Comparison of ENCODE assay signal across 33 cellular contexts in the genomic region with DNA sequence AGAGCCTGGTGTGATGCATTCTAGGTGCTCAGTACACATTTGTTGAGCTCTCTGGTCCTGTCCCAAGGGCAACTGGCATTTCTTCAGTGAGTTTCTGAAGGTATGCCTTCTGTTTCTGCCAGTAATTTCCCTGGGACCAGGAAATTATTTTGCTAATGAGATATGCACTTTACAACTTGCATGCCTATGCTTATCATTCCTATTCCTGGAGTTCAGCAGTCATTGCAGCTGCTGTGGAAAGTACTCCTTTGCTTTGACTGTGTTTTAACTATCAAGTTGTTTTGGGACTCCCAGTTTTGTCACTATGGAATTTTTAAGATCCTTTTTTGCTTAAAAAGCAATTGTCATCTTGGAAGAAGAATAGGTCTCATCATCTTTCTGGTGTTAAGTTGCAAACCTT.
"Had no signal": no experiment of that assay in that cellular context is flagged by ENCODE, and none has a peak within 500 bp of the region (broad histone marks: within the 10 kb centered on the region; RNA-seq: fewer than 3 reads in every experiment).

No MANE protein-coding gene starts in this region.

- H3K36me3 ChIP-seq: neutrophil, pancreas, prostate gland, right atrium auricular region, right lobe of liver, sigmoid colon, suprapubic skin, thoracic aorta, thyroid gland, upper lobe of right lung, uterus had no signal

- H3K27ac ChIP-seq: neutrophil, pancreas, prostate gland, right atrium auricular region, right lobe of liver, sigmoid colon, skin epidermis, spleen, suprapubic skin, thoracic aorta, thyroid gland, tibial nerve, upper lobe of right lung, uterus had no signal

- H3K27me3 Mint-ChIP-seq: naive B cell; naive thymus-derived CD8-positive, alpha-beta T cell; natural killer cell treated with Interleukin-12 subunit alpha and Interleukin-12 subunit beta and Interleukin-15 and Interleukin-18, amount 100 ng/mL, for 72 hours; stimulated activated memory B cell treated with anti-CD40 and anti-IgM and Interleukin-4, amounts not matched to agents 10 μg/mL and 1 μg/mL and 100 μg/mL, for 72 hours; stimulated activated naive CD8-positive, alpha-beta T cell treated with anti-CD3 and anti-CD28 coated beads, Interleukin-15, amount 100 ng/mL, for 72 hours; type B pancreatic cell had no signal

- H3K4me3 Mint-ChIP-seq: naive B cell; naive thymus-derived CD8-positive, alpha-beta T cell; natural killer cell treated with Interleukin-12 subunit alpha and Interleukin-12 subunit beta and Interleukin-15 and Interleukin-18, amount 100 ng/mL, for 72 hours; nephron progenitor cell; neural crest cell; stimulated activated memory B cell treated with anti-CD40 and anti-IgM and Interleukin-4, amounts not matched to agents 10 μg/mL and 1 μg/mL and 100 μg/mL, for 72 hours; stimulated activated naive CD8-positive, alpha-beta T cell treated with anti-CD3 and anti-CD28 coated beads, Interleukin-15, amount 100 ng/mL, for 72 hours; type B pancreatic cell had no signal

- H3K4me1 ChIP-seq: pancreas, prostate gland, right atrium auricular region, right lobe of liver, sigmoid colon, spleen, suprapubic skin, thyroid gland, tibial nerve, upper lobe of right lung, uterus had no signal

- DNase-seq: naive B cell; naive thymus-derived CD8-positive, alpha-beta T cell; nephron progenitor cell; nucleus accumbens; pancreas; retina; right lobe of liver; sigmoid colon; spleen; stimulated activated CD4-positive, alpha-beta T cell treated with anti-CD3 and anti-CD28 coated beads, Interleukin-12 subunit alpha, Interleukin-12 subunit beta, amount 100 ng/mL, for 4 hours; stimulated activated CD4-positive, alpha-beta T cell treated with anti-CD3 and anti-CD28 coated beads, Interleukin-1b, Interleukin-23, amount 100 ng/mL, for 48 hours; stimulated activated CD4-positive, alpha-beta T cell treated with anti-CD3 and anti-CD28 coated beads, Interleukin-4, amount 100 ng/mL, for 1 hour; stimulated activated CD4-positive, alpha-beta T cell treated with anti-CD3 and anti-CD28 coated beads, Interleukin-4, amount 100 ng/mL, for 4 hours; stimulated activated CD8-positive, alpha-beta memory T cell treated with anti-CD3 and anti-CD28 coated beads, Interleukin-4, amount 100 ng/mL, for 48 hours; stimulated activated naive CD4-positive, alpha-beta T cell; stimulated activated naive CD8-positive, alpha-beta T cell treated with anti-CD3 and anti-CD28 coated beads, Interleukin-15, amount 100 ng/mL, for 72 hours; stimulated activated naive CD8-positive, alpha-beta T cell treated with anti-CD3 and anti-CD28 coated beads, Interleukin-15, Interleukin-2, amounts not matched to agents 100 U/mL and 50 U/mL, for 24 hours; substantia nigra; thyroid gland; upper lobe of right lung; uterus had no signal

- H3K27me3 ChIP-seq: neutrophil, pancreas, right atrium auricular region, right lobe of liver, sigmoid colon, spleen, suprapubic skin, thyroid gland, tibial nerve, upper lobe of right lung, uterus had no signal

- H3K4me2 ChIP-seq: smooth muscle cell had no signal

- H3K4me3 ChIP-seq: pancreas, prostate gland, right atrium auricular region, right lobe of liver, sigmoid colon, skin epidermis, smooth muscle cell, spleen, suprapubic skin, thoracic aorta, thyroid gland, tibial nerve, upper lobe of right lung, uterus had no signal

- H3K9me3 ChIP-seq: neutrophil, pancreas, prostate gland, right lobe of liver, thyroid gland, uterus had no signal

- H3K4me1 Mint-ChIP-seq: naive B cell; nephron progenitor cell; neural crest cell; stimulated activated memory B cell treated with anti-CD40 and anti-IgM and Interleukin-4, amounts not matched to agents 10 μg/mL and 1 μg/mL and 100 μg/mL, for 72 hours; stimulated activated naive CD8-positive, alpha-beta T cell treated with anti-CD3 and anti-CD28 coated beads, Interleukin-15, amount 100 ng/mL, for 72 hours had no signal

- ATAC-seq: naive thymus-derived CD8-positive, alpha-beta T cell; natural killer cell treated with Interleukin-12 subunit alpha and Interleukin-12 subunit beta and Interleukin-15 and Interleukin-18, amount 100 ng/mL, for 72 hours; pancreas; right lobe of liver; stimulated activated memory B cell treated with anti-CD40 and anti-IgM and Interleukin-4, amounts not matched to agents 10 μg/mL and 1 μg/mL and 100 μg/mL, for 72 hours; stimulated activated naive CD8-positive, alpha-beta T cell treated with anti-CD3 and anti-CD28 coated beads, Interleukin-15, amount 100 ng/mL, for 72 hours; stimulated activated naive CD8-positive, alpha-beta T cell treated with anti-CD3 and anti-CD28 coated beads, Interleukin-15, Interleukin-2, amounts not matched to agents 100 U/mL and 50 U/mL, for 24 hours; upper lobe of right lung had no signal

- H3K27ac Mint-ChIP-seq: naive B cell; naive thymus-derived CD8-positive, alpha-beta T cell; natural killer cell treated with Interleukin-12 subunit alpha and Interleukin-12 subunit beta and Interleukin-15 and Interleukin-18, amount 100 ng/mL, for 72 hours; nephron progenitor cell; stimulated activated memory B cell treated with anti-CD40 and anti-IgM and Interleukin-4, amounts not matched to agents 10 μg/mL and 1 μg/mL and 100 μg/mL, for 72 hours; stimulated activated naive CD8-positive, alpha-beta T cell treated with anti-CD3 and anti-CD28 coated beads, Interleukin-15, amount 100 ng/mL, for 72 hours; type B pancreatic cell had no signal
